ENCODE assay signal across 19 cellular contexts in genomic region chr6:152167639-152168603, GRCh38.
DNase-seq lines count a peak whose midpoint lies in the region; ATAC-seq and TF ChIP-seq lines count a peak whose summit lies in the region.
"Had no signal": no experiment of that assay in that cellular context is flagged by ENCODE, and none has a peak within 500 bp of the region (broad histone marks: within the 10 kb centered on the region; RNA-seq: fewer than 3 reads in every experiment).

No MANE protein-coding gene starts in this region.

- H3K27ac Mint-ChIP-seq in CD8-positive, alpha-beta memory T cell: peak overlapping the region in 7 of 8 donors; percentile 10 to 67 (median 54)
- peak overlapping the region in 7 of 9 donors; percentile 14 to 84 (median 72) for H3K27ac Mint-ChIP-seq in naive thymus-derived CD4-positive, alpha-beta T cell

- POLR2A ChIA-PET in CD8-positive, alpha-beta memory T cell (lab: Charles Lee): interaction anchor here (1.3 kb wide), 1 partner anchor 17 kb away, joined by 5 read pairs; no protein-coding TSS in a partner anchor
- POLR2A ChIA-PET in naive thymus-derived CD4-positive, alpha-beta T cell (lab: Charles Lee): interaction anchor here (0.8 to 1.7 kb wide), 3 partner anchors 8 to 134 kb away, joined by 3 to 8 read pairs (median 4); no protein-coding TSS in a partner anchor

- H3K36me3 Mint-ChIP-seq in CD8-positive, alpha-beta memory T cell: peaks cover 24 to 76% (median 29%) of the 10 kb centered on the region in 3 donors
- peaks cover 19 to 69% (median 49%) of the 10 kb centered on the region in 5 donors for H3K36me3 Mint-ChIP-seq in naive thymus-derived CD4-positive, alpha-beta T cell

- H3K36me3 ChIP-seq in CD8-positive, alpha-beta memory T cell (ENCODE audit: insufficient read depth, low read length): peaks cover 40% of the 10 kb centered on the region
- peaks cover 33% of the 10 kb centered on the region for H3K36me3 ChIP-seq in SU-DHL-6 (ENCODE audit: low read length)
- H3K36me3 ChIP-seq in naive thymus-derived CD4-positive, alpha-beta T cell (ENCODE audit: control insufficient read depth in 2 of 3, insufficient read depth in 3 of 3, low read length in 3 of 3): peaks cover 15 to 73% (median 22%) of the 10 kb centered on the region in 3 experiments
- H3K36me3 ChIP-seq: MG63 had no signal

- H3F3A ChIP-seq in SU-DHL-6 (ENCODE audit: insufficient read depth): peaks cover 4% of the 10 kb centered on the region; the same call in 1 of the 2 replicates

- no peaks in the 10 kb centered on the region for H3K9me3 Mint-ChIP-seq in CD8-positive, alpha-beta memory T cell
- H3K9me3 Mint-ChIP-seq in naive thymus-derived CD4-positive, alpha-beta T cell: peaks cover 0 to 6% (median 0%) of the 10 kb centered on the region in 11 donors

- no peak overlapping the region for H3K4me3 Mint-ChIP-seq in CD8-positive, alpha-beta memory T cell
- peak overlapping the region in 2 of 10 donors; percentile 29 to 54 for H3K4me3 Mint-ChIP-seq in naive thymus-derived CD4-positive, alpha-beta T cell

- peaks cover 48 to 66% (median 64%) of the 10 kb centered on the region in 3 donors for H3K4me1 Mint-ChIP-seq in CD8-positive, alpha-beta memory T cell
- H3K4me1 Mint-ChIP-seq in naive thymus-derived CD4-positive, alpha-beta T cell: peaks cover 23 to 50% (median 40%) of the 10 kb centered on the region in 7 donors

- no peak for DNase-seq in CD8-positive, alpha-beta memory T cell
- DNase-seq in fibroblast of villous mesenchyme (ENCODE audit: low read depth): peak; percentile 32
- no peak for DNase-seq in naive thymus-derived CD4-positive, alpha-beta T cell
- DNase-seq in DMS 273 (lab: John Stamatoyannopoulos, UW; ENCODE audit: unreplicated experiment): no peak
- DNase-seq in stimulated activated CD4-positive, alpha-beta T cell treated with anti-CD3 and anti-CD28 coated beads, Interleukin-12 subunit alpha, Interleukin-12 subunit beta, amount 100 ng/mL, for 4 hours: no peak
- DNase-seq in stimulated activated CD4-positive, alpha-beta T cell treated with anti-CD3 and anti-CD28 coated beads, Interleukin-4, amount 100 ng/mL, for 24 hours: no peak
- no peak for DNase-seq in NCI-H1417 (lab: John Stamatoyannopoulos, UW)
- DNase-seq: amygdala; Calu3; cortex of kidney; MG63; NCI-H187 treated with DMSO at 0.1 percent for 48 hours; nucleus accumbens; right lobe of liver; SHP77; stimulated activated CD4-positive, alpha-beta T cell treated with anti-CD3 and anti-CD28 coated beads, Interleukin-1b, Interleukin-23, amount 100 ng/mL, for 48 hours had no signal

- no peaks in the 10 kb centered on the region for H3K27me3 Mint-ChIP-seq in CD8-positive, alpha-beta memory T cell
- H3K27me3 Mint-ChIP-seq in naive thymus-derived CD4-positive, alpha-beta T cell: no peaks in the 10 kb centered on the region

- H3K4me3 ChIP-seq in CD8-positive, alpha-beta memory T cell (ENCODE audit: low read length): no peak overlapping the region
- H3K4me3 ChIP-seq in SU-DHL-6 (ENCODE audit: insufficient read depth, low read length, poor library complexity, severe bottlenecking) (no peak overlapping the region), fibroblast of villous mesenchyme (ENCODE audit: low read depth, low read length) (no peak overlapping the region)
- no peak overlapping the region for H3K4me3 ChIP-seq in naive thymus-derived CD4-positive, alpha-beta T cell (ENCODE audit: low read length)
- H3K4me3 ChIP-seq: MG63, right lobe of liver had no signal

- peak overlapping the region; percentile 21 for H2AFZ ChIP-seq in SU-DHL-6 (ENCODE audit: low read depth, low read length, severe bottlenecking)

- CTCF ChIA-PET in CD8-positive, alpha-beta memory T cell (lab: Charles Lee): interaction anchor here (0.6 to 1.3 kb wide), 5 partner anchors 9 to 170 kb away, joined by 3 to 4 read pairs (median 3); no protein-coding TSS in a partner anchor
- CTCF ChIA-PET in naive thymus-derived CD4-positive, alpha-beta T cell (lab: Charles Lee): interaction anchor here (0.6 to 1.4 kb wide), 4 partner anchors 15 to 103 kb away, joined by 3 to 4 read pairs (median 3); no protein-coding TSS in a partner anchor

- H3K9me2 ChIP-seq in SU-DHL-6 (replicated peaks; ENCODE audit: insufficient read depth, low read length): no peaks in the 10 kb centered on the region

- no peaks in the 10 kb centered on the region for H3K9me3 ChIP-seq in CD8-positive, alpha-beta memory T cell (ENCODE audit: low read length)
- H3K9me3 ChIP-seq in SU-DHL-6 (ENCODE audit: insufficient read depth, low read length): no peaks in the 10 kb centered on the region
- no peaks in the 10 kb centered on the region for H3K9me3 ChIP-seq in naive thymus-derived CD4-positive, alpha-beta T cell (ENCODE audit: control insufficient read depth in 2 of 3, low read length in 3 of 3)
- H3K9me3 ChIP-seq: MG63, right lobe of liver had no signal

- ATAC-seq in naive thymus-derived CD4-positive, alpha-beta T cell: no peak
- ATAC-seq: activated CD4-positive, CD25-positive, alpha-beta regulatory T cell treated with anti-CD3 and anti-CD28 coated beads, Interleukin-2, amount 50 U/mL, for 24 hours had no signal

- no peaks in the 10 kb centered on the region for H3K79me2 ChIP-seq in SU-DHL-6 (ENCODE audit: insufficient read depth, low read length)

- no peaks in the 10 kb centered on the region for H3K27me3 ChIP-seq in CD8-positive, alpha-beta memory T cell (ENCODE audit: insufficient read depth, low read length, poor library complexity, severe bottlenecking)
- no peaks in the 10 kb centered on the region for H3K27me3 ChIP-seq in SU-DHL-6 (ENCODE audit: low read length)
- H3K27me3 ChIP-seq in naive thymus-derived CD4-positive, alpha-beta T cell (ENCODE audit: control insufficient read depth in 2 of 2, insufficient read depth in 2 of 2, low read length in 2 of 2): no peaks in the 10 kb centered on the region
- H3K27me3 ChIP-seq: MG63, right lobe of liver had no signal

- no peaks in the 10 kb centered on the region for H4K20me1 ChIP-seq in SU-DHL-6 (ENCODE audit: low read depth, low read length)

- H3K27ac ChIP-seq in CD8-positive, alpha-beta memory T cell (ENCODE audit: low read depth, low read length): no peak overlapping the region
- H3K27ac ChIP-seq in SU-DHL-6 (ENCODE audit: low read depth, low read length): peak overlapping the region; percentile 52
- no peak overlapping the region for H3K27ac ChIP-seq in naive thymus-derived CD4-positive, alpha-beta T cell (ENCODE audit: low read depth, low read length)
- H3K27ac ChIP-seq: epithelial cell of prostate, right lobe of liver had no signal

- no peak for TF ChIP-seq CTCF in SU-DHL-6 (IDR thresholded peaks at IDR 0.05; ENCODE audit: insufficient read depth, low read length, poor library complexity, severe bottlenecking)
- no peak for TF ChIP-seq CTCF in fibroblast of villous mesenchyme (IDR thresholded peaks at IDR 0.05; ENCODE audit: insufficient read depth, low read depth, low read length)

- H3K9ac ChIP-seq in SU-DHL-6 (ENCODE audit: low read length): peak overlapping the region; percentile 2; the same call in 1 of the 2 replicates

- H3K4me1 ChIP-seq in CD8-positive, alpha-beta memory T cell (ENCODE audit: insufficient read depth, low read length): peaks cover 28% of the 10 kb centered on the region
- H3K4me1 ChIP-seq in naive thymus-derived CD4-positive, alpha-beta T cell (ENCODE audit: control insufficient read depth in 2 of 2, insufficient read depth in 2 of 2, low read length in 2 of 2): peaks cover 12 to 25% of the 10 kb centered on the region in 2 donors
- H3K4me1 ChIP-seq: right lobe of liver had no signal

- intact Hi-C loops in naive thymus-derived CD4-positive, alpha-beta T cell (cut with micrococcal nuclease): no loop called here

- H3K4me2 ChIP-seq in SU-DHL-6 (ENCODE audit: low read depth, low read length, poor library complexity, severe bottlenecking): peak overlapping the region; percentile 41
